34 cellular contexts compared by ENCODE assay signal in genomic region chr4:43275779-43276178, GRCh38.
"Had no signal": no experiment of that assay in that cellular context is flagged by ENCODE, and none has a peak within 500 bp of the region (broad histone marks: within the 10 kb centered on the region; RNA-seq: fewer than 3 reads in every experiment).

No MANE protein-coding gene starts in this region.

- H3K27me3 ChIP-seq: brain microvascular endothelial cell, dorsolateral prefrontal cortex, esophagus muscularis mucosa, gastroesophageal sphincter, heart right ventricle, hepatocyte had no signal

- H3K9me3 ChIP-seq: esophagus muscularis mucosa, gastroesophageal sphincter, heart right ventricle had no signal

- FAIRE-seq: astrocyte, bronchial epithelial cell had no signal

- H3K4me1 Mint-ChIP-seq: activated B cell treated with CpG ODN at 0.5 μM for 24 hours; activated T-helper 17 cell treated with anti-CD3 and anti-CD28 coated beads, Interleukin-2, amount 50 U/mL, for 72 hours; central memory CD8-positive, alpha-beta T cell had no signal

- H3K4me2 ChIP-seq: hepatocyte had no signal

- H3K4me3 ChIP-seq: coronary artery, dorsolateral prefrontal cortex, esophagus muscularis mucosa, gastroesophageal sphincter, heart right ventricle, hepatocyte had no signal

- DNase-seq: activated B cell treated with CpG ODN at 0.5 μM for 24 hours; activated CD4-positive, alpha-beta T cell treated with anti-CD3 and anti-CD28 coated beads for 48 hours; activated CD4-positive, alpha-beta T cell treated with anti-CD3 and anti-CD28 coated beads, Interleukin-2, amount 50 U/mL, for 1 hour; activated CD4-positive, alpha-beta T cell treated with anti-CD3 and anti-CD28 coated beads, Interleukin-2, amount 50 U/mL, for 48 hours; activated CD8-positive, alpha-beta memory T cell treated with anti-CD3 and anti-CD28 coated beads for 24 hours; activated CD8-positive, alpha-beta T cell treated with anti-CD3 and anti-CD28 coated beads for 36 hours; activated effector memory CD4-positive, alpha-beta T cell treated with Interleukin-2 at 50 U/mL for 16 hours; activated gamma-delta T cell treated with Interleukin-2 at 50 U/mL for 16 hours; activated naive CD4-positive, alpha-beta T cell treated with anti-CD3 and anti-CD28 coated beads, Interleukin-2, amount 50 U/mL, for 16 hours; activated naive CD4-positive, alpha-beta T cell treated with Interleukin-2 at 50 U/mL for 16 hours; activated T-cell treated with anti-CD3 and anti-CD28 coated beads, Interleukin-2, amount 50 U/mL, for 4 hours; amniotic stem cell; anterior cingulate cortex; brain microvascular endothelial cell; dorsolateral prefrontal cortex; effector memory CD4-positive, alpha-beta T cell; endodermal cell; erythroblast; foreskin melanocyte; heart right ventricle; T1000; WERI-Rb-1 had no signal

- H3K27ac ChIP-seq: brain microvascular endothelial cell, coronary artery, dorsolateral prefrontal cortex, esophagus muscularis mucosa, gastroesophageal sphincter, heart right ventricle, hepatocyte, WERI-Rb-1 had no signal

- H3K27me3 Mint-ChIP-seq: activated B cell treated with CpG ODN at 0.5 μM for 24 hours; activated CD8-positive, alpha-beta T cell treated with anti-CD3 and anti-CD28 coated beads for 36 hours; activated naive CD8-positive, alpha-beta T cell; activated T-helper 17 cell treated with anti-CD3 and anti-CD28 coated beads, Interleukin-2, amount 50 U/mL, for 72 hours; central memory CD8-positive, alpha-beta T cell; dendritic cell treated with granulocyte-macrophage colony-stimulating factor and Interleukin-4, amounts not matched to agents 40 ng/mL and 50 ng/mL, for 4 days had no signal

- ATAC-seq: activated CD4-positive, CD25-positive, alpha-beta regulatory T cell treated with anti-CD3 and anti-CD28 coated beads, Interleukin-2, amount 50 U/mL, for 24 hours; activated CD8-positive, alpha-beta T cell treated with anti-CD3 and anti-CD28 coated beads for 36 hours; activated T-cell treated with anti-CD3 and anti-CD28 coated beads, Interleukin-2, amount 50 U/mL, for 4 hours; activated T-helper 17 cell treated with anti-CD3 and anti-CD28 coated beads, Interleukin-2, amount 50 U/mL, for 72 hours; gastroesophageal sphincter; heart right ventricle had no signal

- H3K27ac Mint-ChIP-seq: activated B cell treated with CpG ODN at 0.5 μM for 24 hours; activated CD8-positive, alpha-beta T cell treated with anti-CD3 and anti-CD28 coated beads for 36 hours; activated naive CD8-positive, alpha-beta T cell; activated T-helper 17 cell treated with anti-CD3 and anti-CD28 coated beads, Interleukin-2, amount 50 U/mL, for 72 hours; dendritic cell treated with granulocyte-macrophage colony-stimulating factor and Interleukin-4, amounts not matched to agents 40 ng/mL and 50 ng/mL, for 4 days; endodermal cell; T-helper 2 cell treated with Interferon-gamma antibody and Interleukin-4, amounts not matched to agents 5 μg/mL and 100 μg/mL, for 36 hours had no signal

- H3K9me3 Mint-ChIP-seq: activated B cell treated with CpG ODN at 0.5 μM for 24 hours, endodermal cell had no signal

- H3K36me3 Mint-ChIP-seq: activated naive CD8-positive, alpha-beta T cell had no signal

- H3K4me3 Mint-ChIP-seq: activated B cell treated with CpG ODN at 0.5 μM for 24 hours; activated CD8-positive, alpha-beta T cell treated with anti-CD3 and anti-CD28 coated beads for 36 hours; activated naive CD8-positive, alpha-beta T cell; activated T-cell treated with anti-CD3 and anti-CD28 coated beads, Interleukin-2, amount 50 U/mL, for 4 hours; activated T-helper 17 cell treated with anti-CD3 and anti-CD28 coated beads, Interleukin-2, amount 50 U/mL, for 72 hours; central memory CD8-positive, alpha-beta T cell; dendritic cell treated with granulocyte-macrophage colony-stimulating factor and Interleukin-4, amounts not matched to agents 40 ng/mL and 50 ng/mL, for 4 days; endodermal cell; T-helper 2 cell treated with Interferon-gamma antibody and Interleukin-4, amounts not matched to agents 5 μg/mL and 100 μg/mL, for 36 hours had no signal

- H3K36me3 ChIP-seq: brain microvascular endothelial cell, esophagus muscularis mucosa, gastroesophageal sphincter, heart right ventricle, WERI-Rb-1 had no signal

- H3K79me2 ChIP-seq: hepatocyte had no signal

- H3K4me1 ChIP-seq: esophagus muscularis mucosa, gastroesophageal sphincter, heart right ventricle had no signal

- H2AFZ ChIP-seq: hepatocyte had no signal
